In the genomic region with DNA sequence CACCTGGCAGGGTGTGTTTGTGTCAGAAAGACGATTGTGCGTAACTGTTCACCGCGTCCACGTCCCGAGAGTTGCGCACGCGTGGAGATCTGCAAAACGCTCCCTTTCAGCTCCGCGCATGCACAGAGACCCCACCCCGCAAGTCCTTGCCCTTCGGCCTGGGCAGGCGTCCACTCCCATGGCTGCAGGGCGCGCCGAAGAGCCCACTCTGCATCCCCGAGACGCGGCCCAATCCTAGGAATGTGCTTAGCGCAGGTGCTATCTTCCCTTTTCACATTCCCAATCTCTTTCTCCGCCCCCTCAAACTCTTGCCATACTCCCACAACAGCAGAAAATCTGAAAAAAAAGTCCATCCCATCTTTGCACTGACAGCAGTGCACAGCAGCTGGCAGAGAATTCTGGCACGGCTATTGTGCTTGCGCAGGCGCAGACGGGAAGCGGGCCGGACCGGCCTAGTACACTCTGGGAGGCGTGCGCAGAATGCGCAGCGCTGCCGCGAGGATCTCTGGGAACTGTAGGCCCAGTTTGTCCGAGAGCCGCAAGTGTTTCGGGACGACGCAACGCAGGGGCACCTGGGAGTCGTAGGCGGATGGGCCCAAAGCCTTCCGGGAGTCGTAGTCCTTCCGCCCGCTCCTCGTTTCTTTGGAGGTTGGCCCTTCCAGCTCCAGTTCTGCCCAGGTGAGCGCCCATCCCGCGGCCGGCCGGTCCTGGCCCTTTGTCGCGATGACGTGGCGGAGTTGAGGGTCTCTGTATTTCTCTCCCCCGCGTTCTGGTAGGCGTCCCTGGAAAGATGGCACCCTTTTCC, we compare ENCODE assay signal across 8 cellular contexts. TPM values are rescaled to one million over a fixed set of nuclear protein-coding genes. Genes with fewer than 3 reads are reported as not detected.
DNase-seq lines count a peak whose midpoint lies in the region; ATAC-seq and TF ChIP-seq lines count a peak whose summit lies in the region.

No MANE protein-coding gene starts in this region.

- peak; percentile 99 for ATAC-seq in foreskin keratinocyte

- no peaks in the 10 kb centered on the region for H3K27me3 ChIP-seq in HAP-1 (ENCODE audit: low read depth)
- no peaks in the 10 kb centered on the region for H3K27me3 ChIP-seq in MM.1S (replicated peaks; ENCODE audit: insufficient read depth, low read length)
- no peaks in the 10 kb centered on the region for H3K27me3 ChIP-seq in foreskin keratinocyte
- H3K27me3 ChIP-seq in stomach = peaks cover 0 to 21% (median 0%) of the 10 kb centered on the region in 3 donors

- H3F3A ChIP-seq in MM.1S (ENCODE audit: insufficient read depth, low read length) = no peaks in the 10 kb centered on the region

- no peak for TF ChIP-seq CTCF in MM.1S (IDR thresholded peaks at IDR 0.05; ENCODE audit: low read length)
- TF ChIP-seq CTCF in foreskin keratinocyte (conservative IDR thresholded peaks at IDR 0.05) = no peak
- no peak for TF ChIP-seq CTCF in neural crest cell (conservative IDR thresholded peaks at IDR 0.05)
- TF ChIP-seq CTCF in stomach (IDR thresholded peaks at IDR 0.05) = no peak

- H3K4me3 Mint-ChIP-seq in neural crest cell = peak overlapping the region; percentile 91

- H3K27ac ChIP-seq in MM.1S (ENCODE audit: low read length) = no peak overlapping the region
- H3K27ac ChIP-seq in foreskin keratinocyte = no peak overlapping the region
- peak overlapping the region; percentile 37 to 74 (median 61) for H3K27ac ChIP-seq in stomach

- intact Hi-C loops in stomach (cut with DNase I; ENCODE audit: low total_unique reads) = no loop called here

- peak overlapping the region; percentile 80 for H2AFZ ChIP-seq in MM.1S (ENCODE audit: low read length)

- H3K4me3 ChIP-seq in HAP-1 (peak overlapping the region; percentile 35), MM.1S (ENCODE audit: low read length) (peak overlapping the region; percentile 69), stomach (peak overlapping the region; percentile 58 to 91 (median 74))

- peak overlapping the region; percentile 52 for H3K4me2 ChIP-seq in MM.1S (ENCODE audit: low read depth, low read length)

- H3K9ac ChIP-seq in MM.1S (ENCODE audit: low read length) = peak overlapping the region; percentile 40; the same call in 1 of the 2 replicates

- H3K36me3 Mint-ChIP-seq in neural crest cell (ENCODE audit: low read depth) = peaks cover 7% of the 10 kb centered on the region

- peaks cover 20% of the 10 kb centered on the region for H3K4me1 Mint-ChIP-seq in neural crest cell

- DNase-seq in ELR (ENCODE audit: low read depth) = peak; percentile 96
- peak; percentile 89 to 95 for DNase-seq in HAP-1 (ENCODE audit: low spot score in 2 of 2)
- DNase-seq in MM.1S = peak; percentile 86
- peak; percentile 90 for DNase-seq in SIG-M5 treated with dmso at 0.1 percent for 504 hours (lab: John Stamatoyannopoulos, UW; ENCODE audit: unreplicated experiment)
- peak; percentile 86 to 93 (median 92) for DNase-seq in activated naive CD4-positive, alpha-beta T cell (lab: John Stamatoyannopoulos, UW)
- DNase-seq in foreskin keratinocyte = peak; percentile 86 to 92
- DNase-seq in neural crest cell (ENCODE audit: low read depth, low spot score) = peak; percentile 91
- DNase-seq in stomach = peak; percentile 99

- TF ChIP-seq EP300 in stomach (IDR thresholded peaks at IDR 0.05) = no peak

- no peaks in the 10 kb centered on the region for H4K20me1 ChIP-seq in MM.1S (ENCODE audit: insufficient read depth, low read length)

- no peaks in the 10 kb centered on the region for H3K79me2 ChIP-seq in MM.1S (ENCODE audit: low read length)

- 0 to 1% (median 1%) methylated on average over 49 to 61 of the region's 61 CpGs for WGBS in stomach, 5 donors

- no peak for TF ChIP-seq POLR2A in stomach (IDR thresholded peaks at IDR 0.05)

- peaks cover 4% of the 10 kb centered on the region; the same call in 1 of the 2 replicates for H3K4me1 ChIP-seq in HAP-1
- no peaks in the 10 kb centered on the region for H3K4me1 ChIP-seq in MM.1S (ENCODE audit: low read length)
- H3K4me1 ChIP-seq in foreskin keratinocyte = no peaks in the 10 kb centered on the region
- peaks cover 18 to 24% (median 20%) of the 10 kb centered on the region in 4 donors for H3K4me1 ChIP-seq in stomach

- H3K9me2 ChIP-seq in MM.1S (replicated peaks; ENCODE audit: insufficient read depth, low read length) = no peaks in the 10 kb centered on the region

- H3K27me3 Mint-ChIP-seq in neural crest cell (ENCODE audit: low read depth) = peaks cover 3% of the 10 kb centered on the region

- peak overlapping the region; percentile 92 for H3K27ac Mint-ChIP-seq in neural crest cell (ENCODE audit: unreplicated experiment)

- H3K9me3 ChIP-seq in HAP-1 (no peaks in the 10 kb centered on the region), MM.1S (replicated peaks; ENCODE audit: insufficient read depth, low read length) (no peaks in the 10 kb centered on the region), stomach (no peaks in the 10 kb centered on the region)

- H3K36me3 ChIP-seq in HAP-1 (replicated peaks) = no peaks in the 10 kb centered on the region
- H3K36me3 ChIP-seq in MM.1S (replicated peaks; ENCODE audit: insufficient read depth, low read length) = no peaks in the 10 kb centered on the region
- H3K36me3 ChIP-seq in stomach = no peaks in the 10 kb centered on the region

- no peaks in the 10 kb centered on the region for H3K9me3 Mint-ChIP-seq in neural crest cell

- in situ Hi-C loops in HAP-1 (cut with MboI; ENCODE audit: low sequenced_read_pairs) = no loop called here

RNA-seq across cellular contexts. Expression of gene ZNF175, which starts 23.1 kb away (rescaled TPM):
- total RNA-seq in foreskin keratinocyte (3.0 and 4.5 TPM in 2 replicates), neural crest cell (12.9 and 15.8 TPM in 2 replicates), stomach (10 to 100 TPM in 1 of 5 donors, 1 to 10 TPM in 4; 3.8 to 12.9 (median 5.0) TPM)
- polyA plus RNA-seq in foreskin keratinocyte (0.88 and 0.90 TPM in 2 replicates), stomach (1 to 10 TPM; 1.2 to 3.1 (median 1.7) TPM)

RNA-seq across cellular contexts. Expression of gene SIGLEC5, which starts 36.0 kb away (rescaled TPM):
- total RNA-seq in foreskin keratinocyte (not detected in 2 replicates), neural crest cell (not detected in 2 replicates), stomach (1 to 10 TPM in 1 of 5 donors, under 1 TPM in 1, not detected in 3; 0.58 to 1.8 TPM)
- polyA plus RNA-seq in foreskin keratinocyte (not detected in 2 replicates), stomach (1 to 10 TPM in 1 of 3 donors, not detected in 2; 1.2 TPM)

RNA-seq across cellular contexts. Expression of gene SIGLEC14, which starts 52.5 kb away (rescaled TPM):
- total RNA-seq in foreskin keratinocyte = not detected in 2 replicates
- not detected in 2 replicates for polyA plus RNA-seq in foreskin keratinocyte
- total RNA-seq in neural crest cell = not detected in 2 replicates
- 1 to 10 TPM in 3 of 5 donors, not detected in 2; 2.0 to 5.4 (median 2.8) TPM for total RNA-seq in stomach
- 1 to 10 TPM in 1 of 3 donors, under 1 TPM in 1, not detected in 1; 0.55 to 1.8 TPM for polyA plus RNA-seq in stomach

Comparison
In these comparisons a context has a peak if more than half of its experiments do, and no peak if none do; other contexts are left out.
1. H3K27ac ChIP-seq: peak in stomach (5 of 5); none in MM.1S (single experiment) and foreskin keratinocyte (single experiment).
2. Peak in every context shown above with its lines, with median percentiles within 50 percentile points of each other: DNase-seq and H3K4me3 ChIP-seq.